1 cellular context compared by ENCODE assay signal in the genomic region with DNA sequence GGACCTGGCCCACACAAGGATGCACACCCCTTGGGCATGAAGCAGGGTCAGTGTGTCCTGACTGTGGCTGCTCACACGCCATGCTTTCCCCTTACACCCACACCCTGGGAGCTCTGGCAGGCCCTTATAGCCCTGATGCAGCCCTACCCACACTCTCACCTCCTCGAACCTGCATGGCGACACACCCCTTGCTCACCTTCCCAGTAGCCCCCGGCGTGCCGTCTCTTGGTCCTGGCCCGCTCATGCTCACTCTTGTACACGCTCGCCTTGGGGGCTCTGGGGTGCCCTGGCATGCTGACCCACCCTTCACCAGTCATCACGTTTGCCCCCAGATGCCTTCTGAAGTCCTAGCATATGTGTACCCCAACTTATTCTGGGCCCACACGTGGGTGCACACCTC.
TF ChIP-seq lines count a peak whose summit lies in the region.

No MANE protein-coding gene starts in this region.

TF ChIP-seq in A549, 52 proteins besides CTCF, POLR2A, EP300 and RAD21 (continued from another document):
- TF ChIP-seq, protein P1, sequence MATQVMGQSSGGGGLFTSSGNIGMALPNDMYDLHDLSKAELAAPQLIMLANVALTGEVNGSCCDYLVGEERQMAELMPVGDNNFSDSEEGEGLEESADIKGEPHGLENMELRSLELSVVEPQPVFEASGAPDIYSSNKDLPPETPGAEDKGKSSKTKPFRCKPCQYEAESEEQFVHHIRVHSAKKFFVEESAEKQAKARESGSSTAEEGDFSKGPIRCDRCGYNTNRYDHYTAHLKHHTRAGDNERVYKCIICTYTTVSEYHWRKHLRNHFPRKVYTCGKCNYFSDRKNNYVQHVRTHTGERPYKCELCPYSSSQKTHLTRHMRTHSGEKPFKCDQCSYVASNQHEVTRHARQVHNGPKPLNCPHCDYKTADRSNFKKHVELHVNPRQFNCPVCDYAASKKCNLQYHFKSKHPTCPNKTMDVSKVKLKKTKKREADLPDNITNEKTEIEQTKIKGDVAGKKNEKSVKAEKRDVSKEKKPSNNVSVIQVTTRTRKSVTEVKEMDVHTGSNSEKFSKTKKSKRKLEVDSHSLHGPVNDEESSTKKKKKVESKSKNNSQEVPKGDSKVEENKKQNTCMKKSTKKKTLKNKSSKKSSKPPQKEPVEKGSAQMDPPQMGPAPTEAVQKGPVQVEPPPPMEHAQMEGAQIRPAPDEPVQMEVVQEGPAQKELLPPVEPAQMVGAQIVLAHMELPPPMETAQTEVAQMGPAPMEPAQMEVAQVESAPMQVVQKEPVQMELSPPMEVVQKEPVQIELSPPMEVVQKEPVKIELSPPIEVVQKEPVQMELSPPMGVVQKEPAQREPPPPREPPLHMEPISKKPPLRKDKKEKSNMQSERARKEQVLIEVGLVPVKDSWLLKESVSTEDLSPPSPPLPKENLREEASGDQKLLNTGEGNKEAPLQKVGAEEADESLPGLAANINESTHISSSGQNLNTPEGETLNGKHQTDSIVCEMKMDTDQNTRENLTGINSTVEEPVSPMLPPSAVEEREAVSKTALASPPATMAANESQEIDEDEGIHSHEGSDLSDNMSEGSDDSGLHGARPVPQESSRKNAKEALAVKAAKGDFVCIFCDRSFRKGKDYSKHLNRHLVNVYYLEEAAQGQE (IDR thresholded peaks at IDR 0.05), result no peak
